27 cellular contexts compared by ENCODE assay signal in the genomic region with DNA sequence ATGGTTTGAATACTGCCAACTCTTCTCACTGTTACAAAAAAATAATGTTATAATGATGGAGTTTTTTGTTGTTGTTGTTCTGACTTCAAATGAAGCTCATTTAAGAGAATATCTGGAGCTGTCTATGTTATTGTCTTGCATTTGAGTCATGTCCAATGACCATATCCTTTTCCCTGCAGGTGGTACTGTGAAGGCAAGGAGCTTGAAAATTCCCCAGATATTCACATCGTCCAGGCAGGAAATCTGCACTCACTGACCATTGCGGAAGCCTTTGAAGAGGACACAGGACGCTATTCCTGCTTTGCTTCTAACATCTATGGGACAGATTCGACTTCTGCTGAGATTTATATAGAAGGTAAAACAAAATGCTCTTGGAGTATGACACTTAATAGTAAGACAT. TPM values are rescaled to one million over a fixed set of nuclear protein-coding genes. Genes with fewer than 3 reads are reported as not detected.
DNase-seq lines count a peak whose midpoint lies in the region; ATAC-seq, FAIRE-seq and TF ChIP-seq lines count a peak whose summit lies in the region.
"Had no signal": no experiment of that assay in that cellular context is flagged by ENCODE, and none has a peak within 500 bp of the region (broad histone marks: within the 10 kb centered on the region; RNA-seq: fewer than 3 reads in every experiment).

No MANE protein-coding gene starts in this region.

- H3K9me3 ChIP-seq in Panc1 (ENCODE audit: control insufficient read depth, insufficient read depth, low read depth, low read length) (peaks cover 4% of the 10 kb centered on the region; the same call in 1 of the 2 replicates), gastrocnemius medialis (no peaks in the 10 kb centered on the region)
- H3K9me3 ChIP-seq: BE2C, HAP-1 had no signal

- no peak overlapping the region for H3K4me3 ChIP-seq in Panc1 (ENCODE audit: low read depth in 2 of 2, low read length in 2 of 2)
- H3K4me3 ChIP-seq in choroid plexus epithelial cell (ENCODE audit: low read depth, low read length) = no peak overlapping the region
- no peak overlapping the region for H3K4me3 ChIP-seq in gastrocnemius medialis
- H3K4me3 ChIP-seq: GM12878, HAP-1 had no signal

- H3K36me3 ChIP-seq in Panc1 (ENCODE audit: control insufficient read depth, insufficient read depth, low read length) (peaks cover 5% of the 10 kb centered on the region; the same call in 1 of the 2 replicates), gastrocnemius medialis (peaks cover 0 to 54% of the 10 kb centered on the region in 2 donors)
- H3K36me3 ChIP-seq: BE2C, HAP-1 had no signal

- ATAC-seq in Panc1 (no peak), gastrocnemius medialis (no peak), HG03442 (IDR thresholded peaks at IDR 0.05; ENCODE audit: unreplicated experiment) (no peak)
- ATAC-seq: GM12878 had no signal

- H3K27me3 ChIP-seq in Panc1 (ENCODE audit: control insufficient read depth, insufficient read depth, low read length) (no peaks in the 10 kb centered on the region), gastrocnemius medialis (no peaks in the 10 kb centered on the region)
- H3K27me3 ChIP-seq: BE2C had no signal

- DNase-seq in H54 (ENCODE audit: insufficient read length, low spot score) (no peak), Panc1 (ENCODE audit: low read depth, low spot score) (no peak), choroid plexus epithelial cell (ENCODE audit: low read depth) (peak; percentile 33), gastrocnemius medialis (no peak), AG20443 (ENCODE audit: low spot score) (no peak), kidney glomerular epithelial cell (lab: John Stamatoyannopoulos, UW) (no peak), NCI-H2171 (lab: John Stamatoyannopoulos, UW) (no peak)
- DNase-seq: 8988T; BE2C; C1 segment of cervical spinal cord; CD4-positive, CD25-positive, alpha-beta regulatory T cell; CD8-positive, alpha-beta memory T cell; COR-L47; DMS 273 treated with DMSO at 0.1 percent for 48 hours; DMS53; DND-41; EL; KBM-7 had no signal

- POLR2A ChIA-PET in Panc1 (lab: Charles Lee) = no interaction called here

- intact Hi-C loops in Panc1 (cut with micrococcal nuclease; ENCODE audit: unreplicated experiment) (no loop called here), gastrocnemius medialis (cut with DNase I; ENCODE audit: low total_unique reads) (no loop called here)

- TF ChIP-seq POLR2A in H54 (IDR thresholded peaks at IDR 0.05; ENCODE audit: low read depth, low read length) (no peak), gastrocnemius medialis (IDR thresholded peaks at IDR 0.05) (no peak)

- CTCF ChIA-PET in Panc1 (lab: Charles Lee) = interaction anchor here (0.6 kb wide), 1 partner anchor 291 kb away, joined by 5 read pairs; no protein-coding TSS in a partner anchor

- peak; percentile 57 for FAIRE-seq in H54 (lab: Jason Lieb, UNC)
- FAIRE-seq: GM12878, GM18507, H1, HTR-8/SVneo had no signal

- in situ Hi-C loops in Panc1 (cut with HindIII; ENCODE audit: low pct_unique_long_range_greater_than_20kb, low sequenced_read_pairs) = no loop called here
- in situ Hi-C loops in gastrocnemius medialis (cut with MboI; ENCODE audit: low sequenced_read_pairs in 4 of 4) = loop anchor here in 1 of 4 donors (10.0 kb wide), 1 partner anchor 48 kb away; no protein-coding TSS in a partner anchor

- peak overlapping the region; percentile 98 for H3K27ac ChIP-seq in Panc1 (ENCODE audit: low read length)
- peak overlapping the region; percentile 79 to 88 (median 85) for H3K27ac ChIP-seq in gastrocnemius medialis
- H3K27ac ChIP-seq: HL-60 had no signal

- TF ChIP-seq CTCF in Panc1 (IDR thresholded peaks at IDR 0.05) (no peak), choroid plexus epithelial cell (conservative IDR thresholded peaks at IDR 0.05; ENCODE audit: low read depth, low read length) (no peak), gastrocnemius medialis (IDR thresholded peaks at IDR 0.05 in 4 of 5, conservative IDR thresholded peaks at IDR 0.05 in 1 of 5) (no peak)

- no TSS peak for BruUV-seq in Panc1 (replicated peaks; lab: Mats Ljungman, UMichigan)

- H3K4me1 ChIP-seq in Panc1 (ENCODE audit: control insufficient read depth, insufficient read depth, low read length) (peaks cover 56% of the 10 kb centered on the region), gastrocnemius medialis (peaks cover 38 to 60% of the 10 kb centered on the region in 2 donors)
- H3K4me1 ChIP-seq: BE2C, HAP-1 had no signal

RNA-seq across cellular contexts. Expression of a gene that starts 33.5 kb away (rescaled TPM):
- 39.1 TPM for total RNA-seq in Panc1 (2021; ENCODE audit: unreplicated experiment)
- 16.3 TPM for polyA plus RNA-seq in Panc1 (2012; ENCODE audit: insufficient read length)
- 100 to 1,000 TPM; 118 to 342 (median 193) TPM for total RNA-seq in gastrocnemius medialis
- total RNA-seq: CD4-positive, CD25-positive, alpha-beta regulatory T cell; CD8-positive, alpha-beta memory T cell; G401; GM12878; H1 had no signal
- polyA plus RNA-seq: CD4-positive, CD25-positive, alpha-beta regulatory T cell; CD8-positive, alpha-beta memory T cell; H1; IgD-negative memory B cell had no signal
